In the genomic region with DNA sequence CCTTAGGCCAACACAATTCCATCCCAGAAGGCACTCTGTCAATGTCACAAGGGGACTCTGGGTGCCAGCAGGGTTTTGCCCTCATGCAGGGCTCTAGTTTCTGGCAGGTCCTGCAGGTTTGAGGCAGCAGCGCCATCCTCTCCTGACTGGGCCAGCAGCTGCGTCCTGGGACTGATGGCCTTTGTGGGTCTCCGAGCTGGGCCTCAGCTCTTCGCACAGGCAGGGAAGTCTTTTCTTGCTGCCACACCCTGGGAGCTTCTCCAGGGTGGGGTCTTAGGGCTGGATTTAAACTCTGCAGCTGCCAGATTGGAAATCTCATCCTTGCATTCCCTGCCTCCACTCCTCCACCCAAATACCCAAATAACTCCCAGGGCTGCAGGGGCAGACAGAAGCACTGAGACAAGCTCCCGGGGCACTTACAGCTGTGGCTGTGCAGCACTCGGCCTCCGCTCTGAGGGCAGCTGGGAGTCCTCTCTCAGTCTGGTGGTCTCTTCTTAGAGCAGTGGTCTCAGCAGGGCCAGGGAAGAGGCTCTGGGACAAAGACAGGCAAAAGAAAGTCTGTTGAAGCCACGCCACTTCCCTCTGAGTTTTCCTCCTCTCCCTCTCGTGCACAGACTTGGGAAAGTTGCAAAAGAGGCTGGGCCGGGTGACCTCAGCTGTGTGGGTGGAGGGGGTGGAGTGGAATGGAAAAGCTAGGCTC, we compare ENCODE assay signal across 8 cellular contexts. TPM values are rescaled to one million over a fixed set of nuclear protein-coding genes. Genes with fewer than 3 reads are reported as not detected.
A peak's percentile ranks its signal among the peaks of the same experiment; 100 is the strongest.
DNase-seq lines count a peak whose midpoint lies in the region; ATAC-seq and TF ChIP-seq lines count a peak whose summit lies in the region.

A gene with protein sequence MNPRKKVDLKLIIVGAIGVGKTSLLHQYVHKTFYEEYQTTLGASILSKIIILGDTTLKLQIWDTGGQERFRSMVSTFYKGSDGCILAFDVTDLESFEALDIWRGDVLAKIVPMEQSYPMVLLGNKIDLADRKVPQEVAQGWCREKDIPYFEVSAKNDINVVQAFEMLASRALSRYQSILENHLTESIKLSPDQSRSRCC (minus strand): TSS at position 563 of the 700 bp plus-strand sequence. CDS start 9,260 bp downstream, outside the sequence.

- POLR2A ChIA-PET in WTC11 (lab: Charles Lee), result no interaction called here

- H3K27me3 Mint-ChIP-seq in neural crest cell (ENCODE audit: low read depth), result peaks cover 3% of the 10 kb centered on the region
- H3K27me3 Mint-ChIP-seq in WTC11 (ENCODE audit: low read depth), result peaks cover 24% of the 10 kb centered on the region

- H3K27ac Mint-ChIP-seq in neural crest cell (ENCODE audit: unreplicated experiment) (peak within 1 kb of the TSS; percentile 55), WTC11 (no peak within 1 kb of the TSS)

- H3K4me1 Mint-ChIP-seq in neural crest cell (peaks cover 53% of the 10 kb centered on the region), WTC11 (peaks cover 5% of the 10 kb centered on the region)

- DNase-seq in AG09309 (ENCODE audit: low read depth), result no peak
- peak; percentile 67 for DNase-seq in OCI-M1 (lab: John Stamatoyannopoulos, UW)
- DNase-seq in fibroblast of gingiva (ENCODE audit: low read depth), result peak; percentile 65
- DNase-seq in neural crest cell (ENCODE audit: low read depth, low spot score), result no peak
- no peak for DNase-seq in activated gamma-delta T cell treated with Interleukin-2 at 50 U/mL for 16 hours
- DNase-seq in WTC11 (ENCODE audit: low spot score), result no peak
- DNase-seq in NCI-H2107 treated with DMSO at 0.1 percent for 48 hours (lab: John Stamatoyannopoulos, UW; ENCODE audit: unreplicated experiment), result no peak

- peak within 1 kb of the TSS; percentile 48 for H3K4me3 ChIP-seq in AG09309 (ENCODE audit: control insufficient read depth, low read depth, low read length)

- H3K9me3 Mint-ChIP-seq in neural crest cell (peaks cover 10% of the 10 kb centered on the region), WTC11 (peaks cover 7% of the 10 kb centered on the region; the same call in 1 of the 2 replicates)

- peaks cover 5% of the 10 kb centered on the region for H3K36me3 Mint-ChIP-seq in neural crest cell (ENCODE audit: low read depth)
- H3K36me3 Mint-ChIP-seq in WTC11, result no peaks in the 10 kb centered on the region

- TF ChIP-seq CTCF in AG09309 (IDR thresholded peaks at IDR 0.05; ENCODE audit: control insufficient read depth, insufficient read depth, low read depth, low read length, missing control alignments), result no peak
- TF ChIP-seq CTCF in neural crest cell (conservative IDR thresholded peaks at IDR 0.05), result no peak
- no peak for TF ChIP-seq CTCF in WTC11 (IDR thresholded peaks at IDR 0.05)

- CTCF ChIA-PET in WTC11 (lab: Charles Lee), result interaction anchor here (1.3 to 1.4 kb wide), 2 partner anchors 19 to 26 kb away, joined by 6 to 13 read pairs; no protein-coding TSS in a partner anchor

- ATAC-seq in HG02571 (IDR thresholded peaks at IDR 0.05; ENCODE audit: unreplicated experiment), result no peak
- ATAC-seq in WTC11, result no peak

- H3K4me3 Mint-ChIP-seq in neural crest cell, result no peak within 1 kb of the TSS
- H3K4me3 Mint-ChIP-seq in WTC11, result no peak within 1 kb of the TSS

TF ChIP-seq in WTC11, 78 proteins besides CTCF, POLR2A, EP300 and RAD21:
- TF ChIP-seq NFYB (CRISPR knock-in tag; conservative IDR thresholded peaks at IDR 0.05; ENCODE audit: low read depth) (no peak), SMAD4 (CRISPR knock-in tag; IDR thresholded peaks at IDR 0.05) (no peak)

RNA-seq across cellular contexts. Expression of the gene that starts here (rescaled TPM):
- 4.4 and 4.5 TPM in 2 replicates for total RNA-seq in neural crest cell
- total RNA-seq in WTC11 (2021), result not detected in 3 replicates

Comparison
In these comparisons a context has a peak if more than half of its experiments do, and no peak if none do; other contexts are left out.
1. DNase-seq: peak in OCI-M1 (single experiment) and fibroblast of gingiva (single experiment); none in AG09309 (single experiment), neural crest cell (single experiment), activated gamma-delta T cell treated with Interleukin-2 at 50 U/mL for 16 hours (single experiment), WTC11 (single experiment) and NCI-H2107 treated with DMSO at 0.1 percent for 48 hours (single experiment).